10 cellular contexts compared by ENCODE assay signal in genomic region chr7:101124376-101125056, GRCh38. TPM values are rescaled to one million over a fixed set of nuclear protein-coding genes. Genes with fewer than 3 reads are reported as not detected.
A peak's percentile ranks its signal among the peaks of the same experiment; 100 is the strongest.
DNase-seq lines count a peak whose midpoint lies in the region; ATAC-seq, FAIRE-seq and TF ChIP-seq lines count a peak whose summit lies in the region.
"Had no signal": no experiment of that assay in that cellular context is flagged by ENCODE, and none has a peak within 500 bp of the region (broad histone marks: within the 10 kb centered on the region; RNA-seq: fewer than 3 reads in every experiment).

No MANE protein-coding gene starts in this region.

- peaks cover 7 to 19% of the 10 kb centered on the region in 2 donors for H3K4me1 ChIP-seq in kidney (ENCODE audit: control insufficient read depth in 1 of 2, insufficient read depth in 1 of 2, low read depth in 1 of 2, low read length in 2 of 2)

- TF ChIP-seq CTCF in natural killer cell (IDR thresholded peaks at IDR 0.05) (no peak), kidney (IDR thresholded peaks at IDR 0.05; ENCODE audit: borderline replicate concordance, extremely low read depth, insufficient read depth) (no peak)

- no peaks in the 10 kb centered on the region for H3K9me3 ChIP-seq in kidney (ENCODE audit: control insufficient read depth in 1 of 2, low read length in 2 of 2)

- no peaks in the 10 kb centered on the region for H3K36me3 Mint-ChIP-seq in natural killer cell
- no peaks in the 10 kb centered on the region for H3K36me3 Mint-ChIP-seq in natural killer cell treated with Interleukin-12 subunit alpha and Interleukin-12 subunit beta and Interleukin-15 and Interleukin-18, amount 100 ng/mL, for 72 hours
- H3K36me3 Mint-ChIP-seq in activated T-helper 1 cell treated with anti-CD3 and anti-CD28 coated beads, Interleukin-12 subunit alpha, Interleukin-12 subunit beta, Interleukin-2, Interleukin-4 antibody, amounts not matched to agents 30 ng/mL and 10 ng/mL and 1 ng/mL, durations not matched to agents 14 hours and 24 hours and 36 hours (ENCODE audit: low read depth), result no peaks in the 10 kb centered on the region
- H3K36me3 Mint-ChIP-seq: naive B cell had no signal

- peaks cover 53 to 58% of the 10 kb centered on the region in 2 donors for H3K4me1 Mint-ChIP-seq in natural killer cell
- H3K4me1 Mint-ChIP-seq in natural killer cell treated with Interleukin-12 subunit alpha and Interleukin-12 subunit beta and Interleukin-15 and Interleukin-18, amount 100 ng/mL, for 72 hours (ENCODE audit: low read depth in 2 of 2), result peaks cover 48 to 53% of the 10 kb centered on the region in 2 donors
- H3K4me1 Mint-ChIP-seq in activated T-helper 1 cell treated with anti-CD3 and anti-CD28 coated beads, Interleukin-12 subunit alpha, Interleukin-12 subunit beta, Interleukin-2, Interleukin-4 antibody, amounts not matched to agents 30 ng/mL and 10 ng/mL and 1 ng/mL, durations not matched to agents 14 hours and 24 hours and 36 hours (ENCODE audit: low read depth), result peaks cover 44% of the 10 kb centered on the region

- H3K27me3 Mint-ChIP-seq in natural killer cell (ENCODE audit: low read depth in 2 of 2), result peaks cover 12 to 21% of the 10 kb centered on the region in 2 donors
- H3K27me3 Mint-ChIP-seq in natural killer cell treated with Interleukin-12 subunit alpha and Interleukin-12 subunit beta and Interleukin-15 and Interleukin-18, amount 100 ng/mL, for 72 hours, result peaks cover 21 to 27% of the 10 kb centered on the region in 2 donors
- peaks cover 47% of the 10 kb centered on the region for H3K27me3 Mint-ChIP-seq in activated T-helper 1 cell treated with anti-CD3 and anti-CD28 coated beads, Interleukin-12 subunit alpha, Interleukin-12 subunit beta, Interleukin-2, Interleukin-4 antibody, amounts not matched to agents 30 ng/mL and 10 ng/mL and 1 ng/mL, durations not matched to agents 14 hours and 24 hours and 36 hours (ENCODE audit: insufficient read depth)

- intact Hi-C loops in natural killer cell (cut with micrococcal nuclease) (no loop called here), kidney (cut with DNase I) (no loop called here)
- intact Hi-C loops in activated T-helper 1 cell treated with anti-CD3 and anti-CD28 coated beads, Interleukin-12 subunit alpha, Interleukin-12 subunit beta, Interleukin-2, Interleukin-4 antibody, amounts not matched to agents 30 ng/mL and 10 ng/mL and 1 ng/mL, durations not matched to agents 14 hours and 24 hours and 36 hours (cut with micrococcal nuclease), result no loop called here

- H3K36me3 ChIP-seq in kidney (ENCODE audit: control insufficient read depth in 1 of 2, insufficient read depth in 2 of 2, low read length in 2 of 2), result no peaks in the 10 kb centered on the region

- no peak for ATAC-seq in natural killer cell
- no peak for ATAC-seq in natural killer cell treated with Interleukin-12 subunit alpha and Interleukin-12 subunit beta and Interleukin-15 and Interleukin-18, amount 100 ng/mL, for 72 hours

- H3K9ac ChIP-seq in kidney (ENCODE audit: low read length in 2 of 2), result peak overlapping the region in 1 of 2 donors; percentile 34

- no peak for FAIRE-seq in kidney (lab: Jason Lieb, UNC)

- no peak overlapping the region for H3K4me3 ChIP-seq in kidney (ENCODE audit: low read length in 2 of 2)

- peak overlapping the region; percentile 67 to 71 for H3K27ac ChIP-seq in kidney (ENCODE audit: low read depth in 2 of 2, low read length in 2 of 2)

- no peak for DNase-seq in natural killer cell
- DNase-seq in natural killer cell treated with Interleukin-12 subunit alpha and Interleukin-12 subunit beta and Interleukin-15 and Interleukin-18, amount 100 ng/mL, for 72 hours (ENCODE audit: low spot score), result no peak
- no peak for DNase-seq in activated T-helper 1 cell treated with anti-CD3 and anti-CD28 coated beads, Interleukin-12 subunit alpha, Interleukin-12 subunit beta, Interleukin-2, Interleukin-4 antibody, amounts not matched to agents 30 ng/mL and 10 ng/mL and 1 ng/mL, durations not matched to agents 14 hours and 24 hours and 36 hours (ENCODE audit: low spot score)
- DNase-seq in kidney, result no peak
- no peak for DNase-seq in SK-N-DZ (ENCODE audit: low spot score)
- no peak for DNase-seq in cerebellar cortex (ENCODE audit: low spot score)
- DNase-seq in NCI-H524 (lab: John Stamatoyannopoulos, UW), result no peak
- no peak for DNase-seq in activated T-cell treated with anti-CD3 and anti-CD28 coated beads, Interleukin-2, amount 50 U/mL, for 1 hour
- DNase-seq: naive B cell had no signal

- H3K4me3 Mint-ChIP-seq in natural killer cell, result peak overlapping the region; percentile 17
- no peak overlapping the region for H3K4me3 Mint-ChIP-seq in natural killer cell treated with Interleukin-12 subunit alpha and Interleukin-12 subunit beta and Interleukin-15 and Interleukin-18, amount 100 ng/mL, for 72 hours
- H3K4me3 Mint-ChIP-seq in activated T-helper 1 cell treated with anti-CD3 and anti-CD28 coated beads, Interleukin-12 subunit alpha, Interleukin-12 subunit beta, Interleukin-2, Interleukin-4 antibody, amounts not matched to agents 30 ng/mL and 10 ng/mL and 1 ng/mL, durations not matched to agents 14 hours and 24 hours and 36 hours, result peak overlapping the region; percentile 34

- H3K27ac Mint-ChIP-seq in natural killer cell, result peak overlapping the region in 1 of 2 donors; percentile 88
- H3K27ac Mint-ChIP-seq in natural killer cell treated with Interleukin-12 subunit alpha and Interleukin-12 subunit beta and Interleukin-15 and Interleukin-18, amount 100 ng/mL, for 72 hours, result no peak overlapping the region
- H3K27ac Mint-ChIP-seq in activated T-helper 1 cell treated with anti-CD3 and anti-CD28 coated beads, Interleukin-12 subunit alpha, Interleukin-12 subunit beta, Interleukin-2, Interleukin-4 antibody, amounts not matched to agents 30 ng/mL and 10 ng/mL and 1 ng/mL, durations not matched to agents 14 hours and 24 hours and 36 hours, result peak overlapping the region; percentile 82

- H3K9me3 Mint-ChIP-seq in natural killer cell, result no peaks in the 10 kb centered on the region
- H3K9me3 Mint-ChIP-seq in natural killer cell treated with Interleukin-12 subunit alpha and Interleukin-12 subunit beta and Interleukin-15 and Interleukin-18, amount 100 ng/mL, for 72 hours, result no peaks in the 10 kb centered on the region
- H3K9me3 Mint-ChIP-seq in activated T-helper 1 cell treated with anti-CD3 and anti-CD28 coated beads, Interleukin-12 subunit alpha, Interleukin-12 subunit beta, Interleukin-2, Interleukin-4 antibody, amounts not matched to agents 30 ng/mL and 10 ng/mL and 1 ng/mL, durations not matched to agents 14 hours and 24 hours and 36 hours, result no peaks in the 10 kb centered on the region

RNA-seq across cellular contexts. Expression of gene SERPINE1, which starts 2.4 kb away (rescaled TPM):
- 1 to 10 TPM in 2 of 3 donors, under 1 TPM in 1; 0.48 to 5.5 (median 1.1) TPM for total RNA-seq in natural killer cell
- total RNA-seq in natural killer cell treated with Interleukin-12 subunit alpha and Interleukin-12 subunit beta and Interleukin-15 and Interleukin-18, amount 100 ng/mL, for 72 hours, result not detected
- total RNA-seq in activated T-helper 1 cell treated with anti-CD3 and anti-CD28 coated beads, Interleukin-12 subunit alpha, Interleukin-12 subunit beta, Interleukin-2, Interleukin-4 antibody, amounts not matched to agents 30 ng/mL and 10 ng/mL and 1 ng/mL, durations not matched to agents 14 hours and 24 hours and 36 hours, result 0.36 and 0.47 TPM in 2 replicates
- total RNA-seq in kidney, result 9.9 TPM
- polyA plus RNA-seq in kidney (ENCODE audit: insufficient read depth, low read depth, low replicate concordance), result 3.5 TPM
- not detected in 2 replicates for polyA plus RNA-seq in SK-N-DZ (2014; cell fraction: cytosol; rRNA removed)
- polyA plus RNA-seq in SK-N-DZ (2014; cell fraction: nucleus; rRNA removed), result not detected in 2 replicates
- total RNA-seq: T-helper 1 cell treated with Interleukin-12 subunit alpha and Interleukin-12 subunit beta and Interleukin-4 antibody, amounts not matched to agents 30 ng/mL and 1 ng/mL, for 36 hours had no signal

RNA-seq across cellular contexts. Expression of gene AP1S1, which starts 29.8 kb away (rescaled TPM):
- total RNA-seq in natural killer cell (1 to 10 TPM; 4.3 to 7.0 (median 5.0) TPM), kidney (50.4 TPM)
- total RNA-seq in natural killer cell treated with Interleukin-12 subunit alpha and Interleukin-12 subunit beta and Interleukin-15 and Interleukin-18, amount 100 ng/mL, for 72 hours, result 10 to 100 TPM; 30.9 to 39.4 TPM
- total RNA-seq in activated T-helper 1 cell treated with anti-CD3 and anti-CD28 coated beads, Interleukin-12 subunit alpha, Interleukin-12 subunit beta, Interleukin-2, Interleukin-4 antibody, amounts not matched to agents 30 ng/mL and 10 ng/mL and 1 ng/mL, durations not matched to agents 14 hours and 24 hours and 36 hours, result 45.7 and 53.3 TPM in 2 replicates
- polyA plus RNA-seq in kidney (ENCODE audit: insufficient read depth, low read depth, low replicate concordance), result 133 TPM
- 210 and 218 TPM in 2 replicates for polyA plus RNA-seq in SK-N-DZ (2014; cell fraction: cytosol; rRNA removed)
- polyA plus RNA-seq in SK-N-DZ (2014; cell fraction: nucleus; rRNA removed), result 108 and 136 TPM in 2 replicates

RNA-seq across cellular contexts. Expression of gene TRIM56, which starts 39.2 kb away (rescaled TPM):
- total RNA-seq in natural killer cell, result 10 to 100 TPM; 53.6 to 75.8 (median 63.9) TPM
- total RNA-seq in natural killer cell treated with Interleukin-12 subunit alpha and Interleukin-12 subunit beta and Interleukin-15 and Interleukin-18, amount 100 ng/mL, for 72 hours, result 10 to 100 TPM; 54.8 to 73.7 TPM
- 41.2 and 45.7 TPM in 2 replicates for total RNA-seq in activated T-helper 1 cell treated with anti-CD3 and anti-CD28 coated beads, Interleukin-12 subunit alpha, Interleukin-12 subunit beta, Interleukin-2, Interleukin-4 antibody, amounts not matched to agents 30 ng/mL and 10 ng/mL and 1 ng/mL, durations not matched to agents 14 hours and 24 hours and 36 hours
- total RNA-seq in kidney, result 54.5 TPM
- 6.9 TPM for polyA plus RNA-seq in kidney (ENCODE audit: insufficient read depth, low read depth, low replicate concordance)
- 0.80 and 1.2 TPM in 2 replicates for polyA plus RNA-seq in SK-N-DZ (2014; cell fraction: cytosol; rRNA removed)
- polyA plus RNA-seq in SK-N-DZ (2014; cell fraction: nucleus; rRNA removed), result 0.45 and 0.71 TPM in 2 replicates

RNA-seq across cellular contexts. Expression of gene VGF, which starts 40.9 kb away (rescaled TPM):
- total RNA-seq in natural killer cell, result not detected
- under 1 TPM in 1 of 2 donors, not detected in 1; 0.31 TPM for total RNA-seq in natural killer cell treated with Interleukin-12 subunit alpha and Interleukin-12 subunit beta and Interleukin-15 and Interleukin-18, amount 100 ng/mL, for 72 hours
- total RNA-seq in activated T-helper 1 cell treated with anti-CD3 and anti-CD28 coated beads, Interleukin-12 subunit alpha, Interleukin-12 subunit beta, Interleukin-2, Interleukin-4 antibody, amounts not matched to agents 30 ng/mL and 10 ng/mL and 1 ng/mL, durations not matched to agents 14 hours and 24 hours and 36 hours, result 0.10 and 0.21 TPM in 2 replicates
- total RNA-seq in kidney, result 0.38 TPM
- polyA plus RNA-seq in kidney (ENCODE audit: insufficient read depth, low read depth, low replicate concordance), result 2.2 TPM
- polyA plus RNA-seq in SK-N-DZ (2014; cell fraction: cytosol; rRNA removed), result 4.9 and 8.2 TPM in 2 replicates
- polyA plus RNA-seq in SK-N-DZ (2014; cell fraction: nucleus; rRNA removed), result 3.6 and 3.9 TPM in 2 replicates

RNA-seq across cellular contexts. Expression of gene NAT16, which starts 55.6 kb away (rescaled TPM):
- total RNA-seq in natural killer cell (not detected), kidney (not detected)
- not detected for total RNA-seq in natural killer cell treated with Interleukin-12 subunit alpha and Interleukin-12 subunit beta and Interleukin-15 and Interleukin-18, amount 100 ng/mL, for 72 hours
- 0.08 TPM in 1 of 2 replicates, not detected in the other for total RNA-seq in activated T-helper 1 cell treated with anti-CD3 and anti-CD28 coated beads, Interleukin-12 subunit alpha, Interleukin-12 subunit beta, Interleukin-2, Interleukin-4 antibody, amounts not matched to agents 30 ng/mL and 10 ng/mL and 1 ng/mL, durations not matched to agents 14 hours and 24 hours and 36 hours
- not detected for polyA plus RNA-seq in kidney (ENCODE audit: insufficient read depth, low read depth, low replicate concordance)
- not detected in 2 replicates for polyA plus RNA-seq in SK-N-DZ (2014; cell fraction: cytosol; rRNA removed)
- polyA plus RNA-seq in SK-N-DZ (2014; cell fraction: nucleus; rRNA removed), result 0.24 TPM in 1 of 2 replicates, not detected in the other
- total RNA-seq: T-helper 1 cell treated with Interleukin-12 subunit alpha and Interleukin-12 subunit beta and Interleukin-4 antibody, amounts not matched to agents 30 ng/mL and 1 ng/mL, for 36 hours had no signal
